In the genomic region with DNA sequence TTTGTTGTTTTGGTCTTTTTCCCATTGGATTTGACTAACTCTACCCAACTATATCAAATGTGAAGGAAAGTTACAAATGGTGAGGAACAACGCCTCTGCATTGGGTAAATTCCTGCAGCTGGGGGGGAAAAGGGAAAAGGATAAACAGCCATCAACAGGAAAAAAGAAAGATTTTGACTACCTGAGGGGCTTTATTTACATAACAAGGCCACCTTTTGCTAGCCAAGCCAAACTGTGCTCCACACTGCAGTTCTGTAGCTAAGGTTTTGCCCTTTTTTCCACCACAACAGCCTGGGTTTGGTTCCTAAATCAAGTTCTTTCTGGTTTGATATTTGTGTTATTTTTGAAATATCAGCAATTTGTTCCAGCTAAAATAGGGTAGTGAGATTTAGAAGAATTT, we compare ENCODE assay signal across 21 cellular contexts. TPM values are rescaled to one million over a fixed set of nuclear protein-coding genes. Genes with fewer than 3 reads are reported as not detected.
A peak's percentile ranks its signal among the peaks of the same experiment; 100 is the strongest.
DNase-seq lines count a peak whose midpoint lies in the region; ATAC-seq and TF ChIP-seq lines count a peak whose summit lies in the region.
"Had no signal": no experiment of that assay in that cellular context is flagged by ENCODE, and none has a peak within 500 bp of the region (broad histone marks: within the 10 kb centered on the region; RNA-seq: fewer than 3 reads in every experiment).

No MANE protein-coding gene starts in this region.

- H2BK120ac ChIP-seq in H9 (ENCODE audit: low read depth, low read length, poor library complexity, severe bottlenecking) (no peak overlapping the region), trophoblast cell (ENCODE audit: insufficient read depth, low read length, poor library complexity) (peak overlapping the region; percentile 88)

- H3K4ac ChIP-seq in H9 (ENCODE audit: low read depth, low read length) (no peak overlapping the region), trophoblast cell (ENCODE audit: low read depth, low read length) (no peak overlapping the region)

- H3K36me3 Mint-ChIP-seq in H9 (ENCODE audit: insufficient read depth in 1 of 3, low read depth in 3 of 3) (peaks cover 4 to 27% (median 9%) of the 10 kb centered on the region in 3 experiments), endodermal cell (ENCODE audit: low read depth) (no peaks in the 10 kb centered on the region)

- H4K91ac ChIP-seq in H9 (ENCODE audit: insufficient read length, low read depth, low read length) (no peak overlapping the region), trophoblast cell (ENCODE audit: low read depth, low read length) (peak overlapping the region; percentile 77)

- H3K4me3 ChIP-seq in OCI-LY1 (ENCODE audit: low read depth, low read length, poor library complexity, severe bottlenecking) = peak overlapping the region; percentile 63
- H3K4me3 ChIP-seq in endodermal cell (ENCODE audit: low read length) = no peak overlapping the region
- H3K4me3 ChIP-seq in trophoblast cell (ENCODE audit: low read depth, low read length) = no peak overlapping the region
- H3K4me3 ChIP-seq: BLaER1 had no signal

- intact Hi-C loops in posterior vena cava (cut with DNase I) = no loop called here

- H2AFZ ChIP-seq in H9 (ENCODE audit: low read length) (no peak overlapping the region), OCI-LY1 (ENCODE audit: low read length) (no peak overlapping the region), trophoblast cell (ENCODE audit: insufficient read depth, low read length, poor library complexity) (no peak overlapping the region)

- no peak overlapping the region for H4K5ac ChIP-seq in H9 (ENCODE audit: insufficient read length, low read depth, low read length)

- no peak overlapping the region for H3T11ph ChIP-seq in H9 (ENCODE audit: low read length)

- H3K79me2 ChIP-seq in H9 (ENCODE audit: insufficient read depth, low read length) = no peaks in the 10 kb centered on the region
- no peaks in the 10 kb centered on the region for H3K79me2 ChIP-seq in OCI-LY1 (ENCODE audit: insufficient read depth, low read length)
- no peaks in the 10 kb centered on the region for H3K79me2 ChIP-seq in trophoblast cell (ENCODE audit: control insufficient read depth, insufficient read depth, low read length, poor library complexity)

- H3K27me3 Mint-ChIP-seq in H9 (ENCODE audit: low read depth) = peaks cover 7% of the 10 kb centered on the region; the same call in 1 of the 2 replicates
- H3K27me3 Mint-ChIP-seq in endodermal cell (ENCODE audit: insufficient read depth) = peaks cover 25% of the 10 kb centered on the region

- H2BK5ac ChIP-seq in H9 (ENCODE audit: insufficient read length, low read length) (no peak overlapping the region), trophoblast cell (ENCODE audit: low read depth, low read length, poor library complexity) (peak overlapping the region; percentile 95)

- H3K79me1 ChIP-seq in H9 (ENCODE audit: insufficient read depth, low read depth, low read length, poor library complexity, severe bottlenecking) (no peaks in the 10 kb centered on the region), trophoblast cell (ENCODE audit: low read length) (peaks cover 13% of the 10 kb centered on the region)

- H2BK15ac ChIP-seq in H9 (ENCODE audit: low read depth, low read length) = no peak overlapping the region

- no peaks in the 10 kb centered on the region for H3K9me2 ChIP-seq in OCI-LY1 (ENCODE audit: low read depth, low read length)

- WGBS in H9 (ENCODE audit: extremely low coverage, insufficient read length, low lambda C conversion rate) = no CpG with 5 or more reads among the region's 1 CpG
- WGBS in endodermal cell (ENCODE audit: insufficient coverage in 1 of 2, insufficient read length in 1 of 2), 2 experiments = no CpG with 5 or more reads among the region's 1 CpG
- WGBS in trophoblast cell (ENCODE audit: extremely low coverage, insufficient coverage, insufficient read length) = no CpG with 5 or more reads among the region's 1 CpG

- H3K27me3 ChIP-seq in H9 (ENCODE audit: insufficient read depth, low read length) = no peaks in the 10 kb centered on the region
- no peaks in the 10 kb centered on the region for H3K27me3 ChIP-seq in OCI-LY1 (ENCODE audit: insufficient read depth, low read length)
- H3K27me3 ChIP-seq in endodermal cell (ENCODE audit: control insufficient read depth, insufficient read depth, low read length, poor library complexity, severe bottlenecking) = no peaks in the 10 kb centered on the region
- H3K27me3 ChIP-seq in trophoblast cell (ENCODE audit: insufficient read depth, low read length) = no peaks in the 10 kb centered on the region
- H3K27me3 ChIP-seq: BLaER1 had no signal

- H2AK5ac ChIP-seq in H9 (ENCODE audit: insufficient read length, low read length) = no peak overlapping the region
- H2AK5ac ChIP-seq in trophoblast cell (ENCODE audit: low read length) = no peak overlapping the region

- H3K27ac ChIP-seq in H9 (ENCODE audit: insufficient read length, low read depth, low read length) (no peak overlapping the region), OCI-LY1 (ENCODE audit: low read depth, low read length, poor library complexity, severe bottlenecking) (peak overlapping the region; percentile 93), endodermal cell (ENCODE audit: low read depth, low read length) (no peak overlapping the region), trophoblast cell (ENCODE audit: low read depth, low read length) (peak overlapping the region; percentile 97), RWPE1 (no peak overlapping the region)
- H3K27ac ChIP-seq: BLaER1 had no signal

- H2BK20ac ChIP-seq in H9 (ENCODE audit: low read depth, low read length, poor library complexity, severe bottlenecking) = no peak overlapping the region

- H4K12ac ChIP-seq in trophoblast cell (ENCODE audit: low read depth, low read length) = no peak overlapping the region

- H3K9ac ChIP-seq in H9 (ENCODE audit: extremely low read depth, insufficient read length, low read length) = no peak overlapping the region
- H3K9ac ChIP-seq in OCI-LY1 (ENCODE audit: low read length) = peak overlapping the region; percentile 70
- no peak overlapping the region for H3K9ac ChIP-seq in endodermal cell (ENCODE audit: extremely low read depth, low read length, poor library complexity, severe bottlenecking)
- H3K9ac ChIP-seq in trophoblast cell (ENCODE audit: low read length) = no peak overlapping the region
- H3K9ac ChIP-seq: BLaER1 had no signal

- H3K4me1 Mint-ChIP-seq in H9 = peaks cover 23% of the 10 kb centered on the region in 2 experiments
- peaks cover 2% of the 10 kb centered on the region for H3K4me1 Mint-ChIP-seq in endodermal cell

- H3F3A ChIP-seq in OCI-LY1 (ENCODE audit: insufficient read depth, low read length) = no peaks in the 10 kb centered on the region

- peak overlapping the region; percentile 14 to 19; a peak in 2 of 5 replicates for H3K4me3 Mint-ChIP-seq in H9
- H3K4me3 Mint-ChIP-seq in endodermal cell = no peak overlapping the region

- no peaks in the 10 kb centered on the region for H3K36me3 ChIP-seq in OCI-LY1 (ENCODE audit: insufficient read depth, low read length)
- H3K36me3 ChIP-seq in endodermal cell (ENCODE audit: control insufficient read depth, insufficient read depth, low read length) = no peaks in the 10 kb centered on the region
- no peaks in the 10 kb centered on the region for H3K36me3 ChIP-seq in trophoblast cell (ENCODE audit: control insufficient read depth in 1 of 2, insufficient read depth in 2 of 2, low read length in 2 of 2)
- H3K36me3 ChIP-seq: BLaER1 had no signal

- H3K9me3 Mint-ChIP-seq in H9 (peaks cover 44 to 51% of the 10 kb centered on the region in 2 experiments), endodermal cell (peaks cover 36% of the 10 kb centered on the region)

- H3K4me1 ChIP-seq in H9 (ENCODE audit: insufficient read depth, low read length) (no peaks in the 10 kb centered on the region; the same call in 1 of the 2 replicates), OCI-LY1 (ENCODE audit: insufficient read depth, low read length, severe bottlenecking) (peaks cover 32% of the 10 kb centered on the region), endodermal cell (ENCODE audit: control insufficient read depth, insufficient read depth, low read length) (no peaks in the 10 kb centered on the region), trophoblast cell (ENCODE audit: control insufficient read depth in 1 of 2, insufficient read depth in 2 of 2, low read length in 2 of 2) (peaks cover 0 to 5% of the 10 kb centered on the region in 2 experiments)

- no peak for ATAC-seq in GM18873 (IDR thresholded peaks at IDR 0.05; ENCODE audit: low FRiP score, unreplicated experiment)
- ATAC-seq: HCT116, Panc1, SK-N-SH treated with all-trans-retinoic acid at 6 μM for 48 hours had no signal

- H3K23ac ChIP-seq in H9 (ENCODE audit: insufficient read length, low read depth, low read length) (no peak overlapping the region), trophoblast cell (ENCODE audit: low read length) (no peak overlapping the region)

- CTCF ChIA-PET in RWPE1 (lab: Yijun Ruan, JAX) = no interaction called here

- H3K4me2 ChIP-seq in H9 (ENCODE audit: insufficient read depth, insufficient read length, low read length) (peak overlapping the region; percentile 1), OCI-LY1 (ENCODE audit: low read length) (peak overlapping the region; percentile 86), trophoblast cell (ENCODE audit: low read length) (no peak overlapping the region)

- H3K23me2 ChIP-seq in H9 (ENCODE audit: insufficient read length, low read depth, low read length, poor library complexity, severe bottlenecking) = no peaks in the 10 kb centered on the region

- H4K20me1 ChIP-seq in H9 (ENCODE audit: control insufficient read depth, insufficient read depth, insufficient read length) = no peaks in the 10 kb centered on the region
- H4K20me1 ChIP-seq in OCI-LY1 (ENCODE audit: insufficient read depth, low read length) = no peaks in the 10 kb centered on the region
- H4K20me1 ChIP-seq: BLaER1 had no signal

- DNase-seq in H9 = no peak
- DNase-seq in endodermal cell = peak; percentile 48
- no peak for DNase-seq in trophoblast cell
- DNase-seq in inferior parietal cortex (ENCODE audit: extremely low spot score) = no peak
- no peak for DNase-seq in posterior vena cava (ENCODE audit: low spot score)
- DNase-seq in RWPE1 (ENCODE audit: low spot score) = no peak
- DNase-seq: NCI-H1092; NCI-H1694; NCI-H2107; NCI-H226; NCI-H526 treated with DMSO at 0.1 percent for 48 hours; NK-92 treated with Interleukin-12 subunit alpha and Interleukin-12 subunit beta, amount 100 ng/mL, for 24 hours; SHP77 had no signal

- H3K18ac ChIP-seq in H9 (ENCODE audit: insufficient read length, low read depth, low read length) = no peak overlapping the region
- no peak overlapping the region for H3K18ac ChIP-seq in trophoblast cell (ENCODE audit: low read length)

- H3K14ac ChIP-seq in H9 (ENCODE audit: insufficient read depth, low read length) (no peak overlapping the region), trophoblast cell (ENCODE audit: low read length) (peak overlapping the region; percentile 79)

- POLR2A ChIA-PET in RWPE1 (lab: Yijun Ruan, JAX; ENCODE audit: low non-redundant PET) = no interaction called here

- H4K8ac ChIP-seq in H9 (replicated peaks; ENCODE audit: insufficient read length, low read depth, low read length) (no peak overlapping the region), trophoblast cell (ENCODE audit: low read depth, low read length) (peak overlapping the region; percentile 77)

- no peak for TF ChIP-seq CTCF in H9 (conservative IDR thresholded peaks at IDR 0.05)
- no peak for TF ChIP-seq CTCF in OCI-LY1 (IDR thresholded peaks at IDR 0.05; ENCODE audit: low read length)
- no peak for TF ChIP-seq CTCF in endodermal cell (conservative IDR thresholded peaks at IDR 0.05)
- TF ChIP-seq CTCF in RWPE1 (conservative IDR thresholded peaks at IDR 0.05; ENCODE audit: low read depth) = no peak

- H2BK12ac ChIP-seq in H9 (ENCODE audit: insufficient read length, low read depth, low read length) (no peak overlapping the region), trophoblast cell (ENCODE audit: low read length) (no peak overlapping the region)

- peak overlapping the region; percentile 63 to 99 (median 85); a peak in 5 of 7 replicates for H3K27ac Mint-ChIP-seq in H9
- H3K27ac Mint-ChIP-seq in endodermal cell = no peak overlapping the region

- no peak overlapping the region for H3K56ac ChIP-seq in H9 (ENCODE audit: insufficient read length, low read depth, low read length)

- H3K9me3 ChIP-seq in H9 (ENCODE audit: control insufficient read depth, low read depth, low read length) = peaks cover 15% of the 10 kb centered on the region
- H3K9me3 ChIP-seq in OCI-LY1 (ENCODE audit: low read length) = no peaks in the 10 kb centered on the region
- H3K9me3 ChIP-seq in endodermal cell (ENCODE audit: control insufficient read depth, low read length) = no peaks in the 10 kb centered on the region
- no peaks in the 10 kb centered on the region for H3K9me3 ChIP-seq in trophoblast cell (ENCODE audit: insufficient read depth, low read depth, low read length)
- H3K9me3 ChIP-seq: BLaER1 had no signal

RNA-seq across cellular contexts. Expression of gene RHOXF2B, which starts 40.8 kb away (rescaled TPM):
- total RNA-seq in H9 (2021) = not detected in 2 replicates
- not detected for total RNA-seq in endodermal cell
- polyA plus RNA-seq in endodermal cell (2013, experiment 1 of 2) = not detected
- not detected for polyA plus RNA-seq in endodermal cell (2013, experiment 2 of 2)
- polyA plus RNA-seq in trophoblast cell (2013) = not detected in 2 replicates
- not detected for total RNA-seq in posterior vena cava
- total RNA-seq: M059J had no signal
- polyA plus RNA-seq: AG04450 had no signal

Comparison
In these comparisons a context has a peak if more than half of its experiments do, and no peak if none do; other contexts are left out.
1. H3K27ac ChIP-seq: peak in OCI-LY1 (single experiment) and trophoblast cell (single experiment); none in H9 (single experiment), endodermal cell (single experiment) and RWPE1 (single experiment).